19 cellular contexts compared by ENCODE assay signal in the genomic region with DNA sequence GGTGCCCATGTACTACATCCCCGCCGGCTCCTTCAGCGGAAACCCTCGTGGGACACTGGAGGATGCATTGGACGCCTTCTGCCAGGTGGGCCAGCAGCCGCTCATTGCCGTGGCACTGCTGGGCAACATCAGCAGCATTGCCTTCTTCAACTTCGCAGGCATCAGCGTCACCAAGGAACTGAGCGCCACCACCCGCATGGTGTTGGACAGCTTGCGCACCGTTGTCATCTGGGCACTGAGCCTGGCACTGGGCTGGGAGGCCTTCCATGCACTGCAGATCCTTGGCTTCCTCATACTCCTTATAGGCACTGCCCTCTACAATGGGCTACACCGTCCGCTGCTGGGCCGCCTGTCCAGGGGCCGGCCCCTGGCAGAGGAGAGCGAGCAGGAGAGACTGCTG. TPM values are rescaled to one million over a fixed set of nuclear protein-coding genes. Genes with fewer than 3 reads are reported as not detected.
"Had no signal": no experiment of that assay in that cellular context is flagged by ENCODE, and none has a peak within 500 bp of the region (broad histone marks: within the 10 kb centered on the region; RNA-seq: fewer than 3 reads in every experiment).

No MANE protein-coding gene starts in this region.

- H3K27me3 Mint-ChIP-seq: activated naive CD4-positive, alpha-beta T cell treated with anti-CD3 and anti-CD28 coated beads, Interleukin-2, amount 50 U/mL, for 24 hours; effector memory CD8-positive, alpha-beta T cell; naive thymus-derived CD4-positive, alpha-beta T cell had no signal

- ATAC-seq: body of pancreas; effector memory CD8-positive, alpha-beta T cell; esophagus mucosa; naive thymus-derived CD4-positive, alpha-beta T cell had no signal

- DNase-seq: activated CD4-positive, alpha-beta T cell treated with anti-CD3 and anti-CD28 coated beads for 1 hour; activated CD8-positive, alpha-beta memory T cell treated with anti-CD3 and anti-CD28 coated beads, Interleukin-2, amount 50 U/mL, for 48 hours; activated gamma-delta T cell treated with Interleukin-2 at 50 U/mL for 16 hours; body of pancreas; colonic mucosa; effector memory CD8-positive, alpha-beta T cell; foreskin melanocyte; kidney; naive thymus-derived CD4-positive, alpha-beta T cell; stimulated activated CD4-positive, alpha-beta T cell treated with anti-CD3 and anti-CD28 coated beads, Interleukin-2, amount 100 ng/mL, for 48 hours; stimulated activated CD8-positive, alpha-beta memory T cell treated with anti-CD3 and anti-CD28 coated beads, Interleukin-4, amount 100 ng/mL, for 48 hours; stimulated activated naive CD4-positive, alpha-beta T cell treated with Interleukin-2 at 50 U/mL for 16 hours; T-helper 1 cell; T-helper 9 cell; transverse colon had no signal

- H3K4me3 Mint-ChIP-seq: activated naive CD4-positive, alpha-beta T cell treated with anti-CD3 and anti-CD28 coated beads, Interleukin-2, amount 50 U/mL, for 24 hours; activated T-helper 1 cell treated with anti-CD3 and anti-CD28 coated beads, Interleukin-12 subunit alpha, Interleukin-12 subunit beta, Interleukin-2, Interleukin-4 antibody, amounts not matched to agents 30 ng/mL and 10 ng/mL and 1 ng/mL, durations not matched to agents 14 hours and 24 hours and 36 hours; effector memory CD8-positive, alpha-beta T cell; naive thymus-derived CD4-positive, alpha-beta T cell; neural progenitor cell had no signal

- H3K4me1 Mint-ChIP-seq: neural progenitor cell had no signal

- H3K27ac Mint-ChIP-seq: activated naive CD4-positive, alpha-beta T cell treated with anti-CD3 and anti-CD28 coated beads, Interleukin-2, amount 50 U/mL, for 24 hours; activated T-helper 1 cell treated with anti-CD3 and anti-CD28 coated beads, Interleukin-12 subunit alpha, Interleukin-12 subunit beta, Interleukin-2, Interleukin-4 antibody, amounts not matched to agents 30 ng/mL and 10 ng/mL and 1 ng/mL, durations not matched to agents 14 hours and 24 hours and 36 hours had no signal

- H3K9me3 Mint-ChIP-seq: activated naive CD4-positive, alpha-beta T cell treated with anti-CD3 and anti-CD28 coated beads, Interleukin-2, amount 50 U/mL, for 24 hours; activated T-helper 1 cell treated with anti-CD3 and anti-CD28 coated beads, Interleukin-12 subunit alpha, Interleukin-12 subunit beta, Interleukin-2, Interleukin-4 antibody, amounts not matched to agents 30 ng/mL and 10 ng/mL and 1 ng/mL, durations not matched to agents 14 hours and 24 hours and 36 hours; effector memory CD8-positive, alpha-beta T cell; naive thymus-derived CD4-positive, alpha-beta T cell; neural progenitor cell had no signal

RNA-seq across cellular contexts. Expression of a gene that starts 7.8 kb away (rescaled TPM):
- total RNA-seq: body of pancreas had no signal
